ENCODE assay signal across 9 cellular contexts in the genomic region with DNA sequence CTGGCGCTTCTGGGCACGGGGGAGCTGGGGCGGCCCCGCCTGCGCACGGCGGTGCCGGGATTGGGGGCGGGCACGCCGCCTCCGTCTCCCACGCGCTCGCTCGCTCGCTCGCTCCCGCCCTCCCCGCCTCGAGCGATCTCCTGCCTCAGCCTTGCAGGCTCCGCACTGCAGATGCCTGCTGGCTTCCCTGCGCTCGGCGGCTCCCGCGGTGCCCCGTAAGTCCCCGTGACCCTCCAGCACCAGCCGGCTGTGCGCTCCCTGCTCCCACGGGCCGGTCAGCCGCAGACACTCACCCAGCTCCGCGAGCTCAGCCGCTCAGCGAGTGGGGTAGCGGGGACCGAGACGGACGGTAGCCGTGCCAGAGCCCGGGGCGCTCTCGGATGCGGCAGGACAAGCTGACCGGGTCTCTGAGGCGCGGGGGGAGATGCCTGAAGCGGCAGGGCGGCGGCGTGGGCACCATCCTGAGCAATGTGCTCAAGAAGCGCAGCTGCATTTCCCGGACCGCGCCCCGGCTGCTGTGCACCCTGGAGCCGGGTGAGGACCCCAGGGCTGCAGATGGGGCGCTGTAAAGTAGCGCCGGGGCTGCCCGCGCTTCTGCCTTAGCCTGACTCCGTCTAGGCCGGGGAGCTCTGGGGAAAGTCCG. TPM values are rescaled to one million over a fixed set of nuclear protein-coding genes. Genes with fewer than 3 reads are reported as not detected.
DNase-seq lines count a peak whose midpoint lies in the region; ATAC-seq and TF ChIP-seq lines count a peak whose summit lies in the region.
"Had no signal": no experiment of that assay in that cellular context is flagged by ENCODE, and none has a peak within 500 bp of the region (broad histone marks: within the 10 kb centered on the region; RNA-seq: fewer than 3 reads in every experiment).

A gene with protein sequence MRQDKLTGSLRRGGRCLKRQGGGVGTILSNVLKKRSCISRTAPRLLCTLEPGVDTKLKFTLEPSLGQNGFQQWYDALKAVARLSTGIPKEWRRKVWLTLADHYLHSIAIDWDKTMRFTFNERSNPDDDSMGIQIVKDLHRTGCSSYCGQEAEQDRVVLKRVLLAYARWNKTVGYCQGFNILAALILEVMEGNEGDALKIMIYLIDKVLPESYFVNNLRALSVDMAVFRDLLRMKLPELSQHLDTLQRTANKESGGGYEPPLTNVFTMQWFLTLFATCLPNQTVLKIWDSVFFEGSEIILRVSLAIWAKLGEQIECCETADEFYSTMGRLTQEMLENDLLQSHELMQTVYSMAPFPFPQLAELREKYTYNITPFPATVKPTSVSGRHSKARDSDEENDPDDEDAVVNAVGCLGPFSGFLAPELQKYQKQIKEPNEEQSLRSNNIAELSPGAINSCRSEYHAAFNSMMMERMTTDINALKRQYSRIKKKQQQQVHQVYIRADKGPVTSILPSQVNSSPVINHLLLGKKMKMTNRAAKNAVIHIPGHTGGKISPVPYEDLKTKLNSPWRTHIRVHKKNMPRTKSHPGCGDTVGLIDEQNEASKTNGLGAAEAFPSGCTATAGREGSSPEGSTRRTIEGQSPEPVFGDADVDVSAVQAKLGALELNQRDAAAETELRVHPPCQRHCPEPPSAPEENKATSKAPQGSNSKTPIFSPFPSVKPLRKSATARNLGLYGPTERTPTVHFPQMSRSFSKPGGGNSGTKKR (plus strand): TSS at position 148 of the 643 bp plus-strand sequence. CDS start 233 bp downstream, at position 381.

- peak within 1 kb of the TSS; percentile 30; the same call in 1 of the 2 replicates for H3K27ac ChIP-seq in KMS-11
- H3K27ac ChIP-seq: 22Rv1 had no signal

- no peaks in the 10 kb centered on the region for H4K20me1 ChIP-seq in KMS-11 (ENCODE audit: insufficient read depth)

- H2AFZ ChIP-seq in KMS-11 (ENCODE audit: low read depth), result peak within 1 kb of the TSS; percentile 87

- DNase-seq in DMS 273 (lab: John Stamatoyannopoulos, UW; ENCODE audit: unreplicated experiment) (peak; percentile 84), DMS 273 treated with DMSO at 0.1 percent for 48 hours (lab: John Stamatoyannopoulos, UW) (no peak), SW480 (ENCODE audit: low spot score) (peak; percentile 45), cerebellum (ENCODE audit: low spot score) (peak; percentile 85), left colon (peak in 1 of 2 donors; percentile 25), activated gamma-delta T cell (lab: John Stamatoyannopoulos, UW) (no peak)
- peak; percentile 20 to 51 for DNase-seq in stimulated activated CD4-positive, alpha-beta T cell treated with anti-CD3 and anti-CD28 coated beads, Interleukin-2, amount 100 ng/mL, for 24 hours

- H3K4me1 ChIP-seq in KMS-11 (ENCODE audit: low read depth, poor library complexity, severe bottlenecking), result peaks cover 14% of the 10 kb centered on the region

- H3K4me3 ChIP-seq in KMS-11 (IDR thresholded peaks at IDR 0.05; ENCODE audit: insufficient read depth, low read depth, low read length), result no peak within 1 kb of the TSS

- ATAC-seq in left colon, result peak; percentile 49

- H3K79me2 ChIP-seq in KMS-11 (ENCODE audit: insufficient read depth, low read depth), result no peaks in the 10 kb centered on the region

- peak within 1 kb of the TSS; percentile 60 for H3K9ac ChIP-seq in KMS-11

- no peak for TF ChIP-seq CTCF in KMS-11 (conservative IDR thresholded peaks at IDR 0.05; ENCODE audit: low read depth, low read length)

- H3K27me3 ChIP-seq in KMS-11 (ENCODE audit: insufficient read depth, low read depth), result no peaks in the 10 kb centered on the region

- H3K4me2 ChIP-seq in KMS-11, result peak within 1 kb of the TSS; percentile 92

- intact Hi-C loops in left colon (cut with DNase I, micrococcal nuclease), result no loop called here

- H3K36me3 ChIP-seq in KMS-11 (ENCODE audit: insufficient read depth), result no peaks in the 10 kb centered on the region

RNA-seq across cellular contexts. Expression of the gene that starts here (rescaled TPM):
- total RNA-seq in cerebellum, result 30.9 TPM
- 10 to 100 TPM in 1 of 2 donors, 1 to 10 TPM in 1; 10.0 to 12.8 TPM for total RNA-seq in left colon

Comparison
In these comparisons a context has a peak if more than half of its experiments do, and no peak if none do; other contexts are left out.
1. DNase-seq: peak in DMS 273 (single experiment), SW480 (single experiment), cerebellum (single experiment) and stimulated activated CD4-positive, alpha-beta T cell treated with anti-CD3 and anti-CD28 coated beads, Interleukin-2, amount 100 ng/mL, for 24 hours (2 of 2); none in DMS 273 treated with DMSO at 0.1 percent for 48 hours (single experiment) and activated gamma-delta T cell (single experiment).